ENCODE assay signal across 22 cellular contexts in the genomic region with DNA sequence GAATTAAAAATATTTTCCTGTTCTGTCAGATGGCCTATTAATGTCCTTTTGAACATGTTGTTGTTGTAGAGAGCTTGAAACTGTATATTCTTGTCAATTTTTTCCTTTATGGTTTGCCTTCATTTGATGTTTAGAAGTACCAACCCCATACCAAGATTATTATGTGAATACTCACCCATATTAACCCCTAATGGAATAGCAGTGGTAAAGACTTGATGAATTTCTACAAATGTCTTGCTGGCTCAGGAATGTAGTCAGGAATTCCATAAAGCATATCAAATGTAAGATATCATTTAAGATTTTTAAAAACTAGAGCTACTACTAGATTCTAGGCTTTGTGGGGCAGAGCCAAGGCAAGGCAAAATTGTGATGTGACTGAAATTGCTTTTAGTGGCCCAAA.
"Had no signal": no experiment of that assay in that cellular context is flagged by ENCODE, and none has a peak within 500 bp of the region (broad histone marks: within the 10 kb centered on the region; RNA-seq: fewer than 3 reads in every experiment).

No MANE protein-coding gene starts in this region.

- H3K4me1 ChIP-seq: breast epithelium, neural progenitor cell, right lobe of liver, testis had no signal

- ATAC-seq: activated CD8-positive, alpha-beta T cell treated with anti-CD3 and anti-CD28 coated beads for 36 hours; activated T-helper 17 cell treated with anti-CD3 and anti-CD28 coated beads, Interleukin-2, amount 50 U/mL, for 72 hours; gastrocnemius medialis; left ventricle myocardium superior; mucosa of descending colon; right lobe of liver; stimulated activated effector memory CD8-positive, alpha-beta T cell treated with anti-CD3 and anti-CD28 coated beads, Interleukin-12 subunit alpha, Interleukin-12 subunit beta, amount 100 ng/mL, for 72 hours had no signal

- H3K4me3 Mint-ChIP-seq: activated CD4-positive, alpha-beta T cell treated with anti-CD3 and anti-CD28 coated beads, Interleukin-2, amount 10 ng/mL, durations not matched to agents 24 days and 14 days; activated CD8-positive, alpha-beta T cell treated with anti-CD3 and anti-CD28 coated beads for 36 hours; activated naive CD4-positive, alpha-beta T cell treated with anti-CD3 and anti-CD28 coated beads for 36 hours; activated T-helper 17 cell treated with anti-CD3 and anti-CD28 coated beads, Interleukin-2, amount 50 U/mL, for 72 hours; endodermal cell; naive B cell; neural progenitor cell; stimulated activated effector memory CD8-positive, alpha-beta T cell treated with anti-CD3 and anti-CD28 coated beads, Interleukin-12 subunit alpha, Interleukin-12 subunit beta, amount 100 ng/mL, for 72 hours; type B pancreatic cell had no signal

- H3K4me1 Mint-ChIP-seq: endodermal cell, neural progenitor cell had no signal

- H3K27ac ChIP-seq: breast epithelium, gastrocnemius medialis, neural progenitor cell, ovary, right lobe of liver, stomach, testis had no signal

- H3K36me3 ChIP-seq: breast epithelium, gastrocnemius medialis, neural progenitor cell, ovary, right lobe of liver, stomach had no signal

- DNase-seq: activated CD4-positive, alpha-beta T cell treated with anti-CD3 and anti-CD28 coated beads, Interleukin-2, amount 10 ng/mL, durations not matched to agents 24 days and 14 days; activated CD8-positive, alpha-beta T cell treated with anti-CD3 and anti-CD28 coated beads for 36 hours; activated naive CD4-positive, alpha-beta T cell treated with anti-CD3 and anti-CD28 coated beads for 36 hours; activated T-cell treated with anti-CD3 and anti-CD28 coated beads, Interleukin-2, amount 50 U/mL, for 1 hour; endodermal cell; erythroblast; gastrocnemius medialis; head of caudate nucleus; left ventricle myocardium superior; mesenchymal stem cell; mucosa of descending colon; naive B cell; ovary; right lobe of liver; stimulated activated CD4-positive, alpha-beta T cell treated with anti-CD3 and anti-CD28 coated beads, Interleukin-4, amount 100 ng/mL, for 24 hours; stomach; testis had no signal

- H2AFZ ChIP-seq: neural progenitor cell had no signal

- H3K27me3 ChIP-seq: breast epithelium, gastrocnemius medialis, neural progenitor cell, ovary, right lobe of liver, stomach, testis had no signal

- H3K9me3 Mint-ChIP-seq: activated CD4-positive, alpha-beta T cell treated with anti-CD3 and anti-CD28 coated beads, Interleukin-2, amount 10 ng/mL, durations not matched to agents 24 days and 14 days; activated CD8-positive, alpha-beta T cell treated with anti-CD3 and anti-CD28 coated beads for 36 hours; activated naive CD4-positive, alpha-beta T cell treated with anti-CD3 and anti-CD28 coated beads for 36 hours; activated T-helper 17 cell treated with anti-CD3 and anti-CD28 coated beads, Interleukin-2, amount 50 U/mL, for 72 hours; endodermal cell; stimulated activated effector memory CD8-positive, alpha-beta T cell treated with anti-CD3 and anti-CD28 coated beads, Interleukin-12 subunit alpha, Interleukin-12 subunit beta, amount 100 ng/mL, for 72 hours; type B pancreatic cell had no signal

- H3K9ac ChIP-seq: neural progenitor cell had no signal

- H3K4me2 ChIP-seq: neural progenitor cell had no signal

- H3K27me3 Mint-ChIP-seq: activated CD4-positive, alpha-beta T cell treated with anti-CD3 and anti-CD28 coated beads, Interleukin-2, amount 10 ng/mL, durations not matched to agents 24 days and 14 days; activated CD8-positive, alpha-beta T cell treated with anti-CD3 and anti-CD28 coated beads for 36 hours; activated T-helper 17 cell treated with anti-CD3 and anti-CD28 coated beads, Interleukin-2, amount 50 U/mL, for 72 hours; naive B cell; type B pancreatic cell had no signal

- H3K9me3 ChIP-seq: breast epithelium, gastrocnemius medialis, mucosa of descending colon, ovary, right lobe of liver, stomach, testis had no signal

- H3K4me3 ChIP-seq: breast epithelium, gastrocnemius medialis, mucosa of descending colon, neural progenitor cell, ovary, right lobe of liver, stomach, testis had no signal

- H3K36me3 Mint-ChIP-seq: naive B cell; neural progenitor cell; stimulated activated effector memory CD8-positive, alpha-beta T cell treated with anti-CD3 and anti-CD28 coated beads, Interleukin-12 subunit alpha, Interleukin-12 subunit beta, amount 100 ng/mL, for 72 hours; type B pancreatic cell had no signal

- H3K27ac Mint-ChIP-seq: activated CD4-positive, alpha-beta T cell treated with anti-CD3 and anti-CD28 coated beads, Interleukin-2, amount 10 ng/mL, durations not matched to agents 24 days and 14 days; activated CD8-positive, alpha-beta T cell treated with anti-CD3 and anti-CD28 coated beads for 36 hours; activated naive CD4-positive, alpha-beta T cell treated with anti-CD3 and anti-CD28 coated beads for 36 hours; activated T-helper 17 cell treated with anti-CD3 and anti-CD28 coated beads, Interleukin-2, amount 50 U/mL, for 72 hours; endodermal cell; neural progenitor cell; stimulated activated effector memory CD8-positive, alpha-beta T cell treated with anti-CD3 and anti-CD28 coated beads, Interleukin-12 subunit alpha, Interleukin-12 subunit beta, amount 100 ng/mL, for 72 hours; type B pancreatic cell had no signal
